ENCODE assay signal across 1 cellular context in the genomic region with DNA sequence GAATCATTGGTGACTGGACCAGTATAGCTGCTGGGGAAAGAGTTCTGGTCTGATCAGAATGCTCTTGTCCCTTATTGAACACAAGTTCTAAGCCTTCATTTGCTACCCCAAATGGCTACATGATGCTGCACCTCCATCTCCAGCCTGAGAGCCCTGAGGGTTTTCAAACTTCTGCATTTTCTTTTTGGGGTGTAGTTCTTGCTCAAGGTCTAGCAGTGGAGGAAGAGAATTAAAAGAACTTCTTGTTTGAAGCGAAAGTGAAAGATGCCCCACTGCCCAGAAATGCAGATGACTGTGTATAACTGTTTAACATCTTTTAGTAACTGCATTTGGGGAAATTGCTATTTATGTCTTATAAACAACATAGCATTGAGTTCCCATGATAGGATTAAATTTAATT.
TF ChIP-seq lines count a peak whose summit lies in the region.

No MANE protein-coding gene starts in this region.

TF ChIP-seq in GM23338, 12 proteins besides CTCF, POLR2A, EP300 and RAD21 (continued from another document):
- TF ChIP-seq, protein P1, sequence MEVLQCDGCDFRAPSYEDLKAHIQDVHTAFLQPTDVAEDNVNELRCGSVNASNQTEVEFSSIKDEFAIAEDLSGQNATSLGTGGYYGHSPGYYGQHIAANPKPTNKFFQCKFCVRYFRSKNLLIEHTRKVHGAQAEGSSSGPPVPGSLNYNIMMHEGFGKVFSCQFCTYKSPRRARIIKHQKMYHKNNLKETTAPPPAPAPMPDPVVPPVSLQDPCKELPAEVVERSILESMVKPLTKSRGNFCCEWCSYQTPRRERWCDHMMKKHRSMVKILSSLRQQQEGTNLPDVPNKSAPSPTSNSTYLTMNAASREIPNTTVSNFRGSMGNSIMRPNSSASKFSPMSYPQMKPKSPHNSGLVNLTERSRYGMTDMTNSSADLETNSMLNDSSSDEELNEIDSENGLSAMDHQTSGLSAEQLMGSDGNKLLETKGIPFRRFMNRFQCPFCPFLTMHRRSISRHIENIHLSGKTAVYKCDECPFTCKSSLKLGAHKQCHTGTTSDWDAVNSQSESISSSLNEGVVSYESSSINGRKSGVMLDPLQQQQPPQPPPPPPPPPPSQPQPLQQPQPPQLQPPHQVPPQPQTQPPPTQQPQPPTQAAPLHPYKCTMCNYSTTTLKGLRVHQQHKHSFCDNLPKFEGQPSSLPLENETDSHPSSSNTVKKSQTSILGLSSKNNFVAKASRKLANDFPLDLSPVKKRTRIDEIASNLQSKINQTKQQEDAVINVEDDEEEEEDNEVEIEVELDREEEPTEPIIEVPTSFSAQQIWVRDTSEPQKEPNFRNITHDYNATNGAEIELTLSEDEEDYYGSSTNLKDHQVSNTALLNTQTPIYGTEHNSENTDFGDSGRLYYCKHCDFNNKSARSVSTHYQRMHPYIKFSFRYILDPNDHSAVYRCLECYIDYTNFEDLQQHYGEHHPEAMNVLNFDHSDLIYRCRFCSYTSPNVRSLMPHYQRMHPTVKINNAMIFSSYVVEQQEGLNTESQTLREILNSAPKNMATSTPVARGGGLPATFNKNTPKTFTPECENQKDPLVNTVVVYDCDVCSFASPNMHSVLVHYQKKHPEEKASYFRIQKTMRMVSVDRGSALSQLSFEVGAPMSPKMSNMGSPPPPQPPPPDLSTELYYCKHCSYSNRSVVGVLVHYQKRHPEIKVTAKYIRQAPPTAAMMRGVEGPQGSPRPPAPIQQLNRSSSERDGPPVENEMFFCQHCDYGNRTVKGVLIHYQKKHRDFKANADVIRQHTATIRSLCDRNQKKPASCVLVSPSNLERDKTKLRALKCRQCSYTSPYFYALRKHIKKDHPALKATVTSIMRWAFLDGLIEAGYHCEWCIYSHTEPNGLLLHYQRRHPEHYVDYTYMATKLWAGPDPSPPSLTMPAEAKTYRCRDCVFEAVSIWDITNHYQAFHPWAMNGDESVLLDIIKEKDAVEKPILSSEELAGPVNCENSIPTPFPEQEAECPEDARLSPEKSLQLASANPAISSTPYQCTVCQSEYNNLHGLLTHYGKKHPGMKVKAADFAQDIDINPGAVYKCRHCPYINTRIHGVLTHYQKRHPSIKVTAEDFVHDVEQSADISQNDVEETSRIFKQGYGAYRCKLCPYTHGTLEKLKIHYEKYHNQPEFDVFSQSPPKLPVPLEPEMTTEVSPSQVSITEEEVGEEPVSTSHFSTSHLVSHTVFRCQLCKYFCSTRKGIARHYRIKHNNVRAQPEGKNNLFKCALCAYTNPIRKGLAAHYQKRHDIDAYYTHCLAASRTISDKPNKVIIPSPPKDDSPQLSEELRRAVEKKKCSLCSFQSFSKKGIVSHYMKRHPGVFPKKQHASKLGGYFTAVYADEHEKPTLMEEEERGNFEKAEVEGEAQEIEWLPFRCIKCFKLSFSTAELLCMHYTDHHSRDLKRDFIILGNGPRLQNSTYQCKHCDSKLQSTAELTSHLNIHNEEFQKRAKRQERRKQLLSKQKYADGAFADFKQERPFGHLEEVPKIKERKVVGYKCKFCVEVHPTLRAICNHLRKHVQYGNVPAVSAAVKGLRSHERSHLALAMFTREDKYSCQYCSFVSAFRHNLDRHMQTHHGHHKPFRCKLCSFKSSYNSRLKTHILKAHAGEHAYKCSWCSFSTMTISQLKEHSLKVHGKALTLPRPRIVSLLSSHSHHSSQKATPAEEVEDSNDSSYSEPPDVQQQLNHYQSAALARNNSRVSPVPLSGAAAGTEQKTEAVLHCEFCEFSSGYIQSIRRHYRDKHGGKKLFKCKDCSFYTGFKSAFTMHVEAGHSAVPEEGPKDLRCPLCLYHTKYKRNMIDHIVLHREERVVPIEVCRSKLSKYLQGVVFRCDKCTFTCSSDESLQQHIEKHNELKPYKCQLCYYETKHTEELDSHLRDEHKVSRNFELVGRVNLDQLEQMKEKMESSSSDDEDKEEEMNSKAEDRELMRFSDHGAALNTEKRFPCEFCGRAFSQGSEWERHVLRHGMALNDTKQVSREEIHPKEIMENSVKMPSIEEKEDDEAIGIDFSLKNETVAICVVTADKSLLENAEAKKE (CRISPR knock-in tag; IDR thresholded peaks at IDR 0.05), result no peak
- TF ChIP-seq NANOG (IDR thresholded peaks at IDR 0.05; ENCODE audit: borderline replicate concordance) (no peak), POLR2AphosphoS5 (IDR thresholded peaks at IDR 0.05; ENCODE audit: low read depth) (no peak), ZNF331 (CRISPR knock-in tag; IDR thresholded peaks at IDR 0.05; ENCODE audit: low read depth) (no peak)
- TF ChIP-seq, protein P2, sequence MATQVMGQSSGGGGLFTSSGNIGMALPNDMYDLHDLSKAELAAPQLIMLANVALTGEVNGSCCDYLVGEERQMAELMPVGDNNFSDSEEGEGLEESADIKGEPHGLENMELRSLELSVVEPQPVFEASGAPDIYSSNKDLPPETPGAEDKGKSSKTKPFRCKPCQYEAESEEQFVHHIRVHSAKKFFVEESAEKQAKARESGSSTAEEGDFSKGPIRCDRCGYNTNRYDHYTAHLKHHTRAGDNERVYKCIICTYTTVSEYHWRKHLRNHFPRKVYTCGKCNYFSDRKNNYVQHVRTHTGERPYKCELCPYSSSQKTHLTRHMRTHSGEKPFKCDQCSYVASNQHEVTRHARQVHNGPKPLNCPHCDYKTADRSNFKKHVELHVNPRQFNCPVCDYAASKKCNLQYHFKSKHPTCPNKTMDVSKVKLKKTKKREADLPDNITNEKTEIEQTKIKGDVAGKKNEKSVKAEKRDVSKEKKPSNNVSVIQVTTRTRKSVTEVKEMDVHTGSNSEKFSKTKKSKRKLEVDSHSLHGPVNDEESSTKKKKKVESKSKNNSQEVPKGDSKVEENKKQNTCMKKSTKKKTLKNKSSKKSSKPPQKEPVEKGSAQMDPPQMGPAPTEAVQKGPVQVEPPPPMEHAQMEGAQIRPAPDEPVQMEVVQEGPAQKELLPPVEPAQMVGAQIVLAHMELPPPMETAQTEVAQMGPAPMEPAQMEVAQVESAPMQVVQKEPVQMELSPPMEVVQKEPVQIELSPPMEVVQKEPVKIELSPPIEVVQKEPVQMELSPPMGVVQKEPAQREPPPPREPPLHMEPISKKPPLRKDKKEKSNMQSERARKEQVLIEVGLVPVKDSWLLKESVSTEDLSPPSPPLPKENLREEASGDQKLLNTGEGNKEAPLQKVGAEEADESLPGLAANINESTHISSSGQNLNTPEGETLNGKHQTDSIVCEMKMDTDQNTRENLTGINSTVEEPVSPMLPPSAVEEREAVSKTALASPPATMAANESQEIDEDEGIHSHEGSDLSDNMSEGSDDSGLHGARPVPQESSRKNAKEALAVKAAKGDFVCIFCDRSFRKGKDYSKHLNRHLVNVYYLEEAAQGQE (IDR thresholded peaks at IDR 0.05; ENCODE audit: unreplicated experiment), result no peak
TF ChIP-seq in GM23338: peak in this region for 0.
